Comparison of ENCODE assay signal across 1 cellular context in genomic region chr20:57409672-57410397, GRCh38.
TF ChIP-seq lines count a peak whose summit lies in the region.

No MANE protein-coding gene starts in this region.

TF ChIP-seq in K562, 482 proteins besides CTCF, POLR2A, EP300 and RAD21 (continued from another document):
- TF ChIP-seq BRD4 (IDR thresholded peaks at IDR 0.05) (0 out of 2 replicates have a peak, but pooled peaks have one; percentile 33), HCFC1 (IDR thresholded peaks at IDR 0.05; ENCODE audit: low read depth, low read length) (no peak), RUNX1 (IDR thresholded peaks at IDR 0.05; ENCODE audit: low read depth) (peak; percentile 90), CREM (IDR thresholded peaks at IDR 0.05; ENCODE audit: low read depth) (peak; percentile 67), NFE2 (IDR thresholded peaks at IDR 0.05; ENCODE audit: low read depth) (peak; percentile 66), SOX6 (IDR thresholded peaks at IDR 0.05) (peak; percentile 93), NCOA1 (IDR thresholded peaks at IDR 0.05; ENCODE audit: low read depth) (peak; percentile 82), ZNF398 (CRISPR knock-in tag; IDR thresholded peaks at IDR 0.05) (no peak), ZNF589 (CRISPR knock-in tag; IDR thresholded peaks at IDR 0.05; ENCODE audit: low read depth) (peak; percentile 93), CBX5 (IDR thresholded peaks at IDR 0.05; ENCODE audit: borderline replicate concordance, low read depth) (no peak), THAP7 (CRISPR knock-in tag; IDR thresholded peaks at IDR 0.05) (no peak), ZNF282 (CRISPR knock-in tag; IDR thresholded peaks at IDR 0.05) (no peak), ZNF76 (CRISPR knock-in tag; IDR thresholded peaks at IDR 0.05; ENCODE audit: borderline replicate concordance) (no peak), EP400 (IDR thresholded peaks at IDR 0.05) (peak; percentile 75), FOSL1 (tag; conservative IDR thresholded peaks at IDR 0.05) (peak; percentile 79), ZNF507 (tag; conservative IDR thresholded peaks at IDR 0.05) (no peak), ESRRA (IDR thresholded peaks at IDR 0.05; ENCODE audit: borderline replicate concordance, low read depth) (peak; percentile 77), ZNF695 (CRISPR knock-in tag; IDR thresholded peaks at IDR 0.05) (no peak), PURB (CRISPR knock-in tag; IDR thresholded peaks at IDR 0.05; ENCODE audit: low read depth) (no peak), CHD1 (IDR thresholded peaks at IDR 0.05; ENCODE audit: low read length) (peak; percentile 4), MEIS2 (IDR thresholded peaks at IDR 0.05; ENCODE audit: partially characterized antibody) (peak; percentile 90), ETV1 (tag; conservative IDR thresholded peaks at IDR 0.05; ENCODE audit: low read depth) (peak; percentile 57), CHAMP1 (IDR thresholded peaks at IDR 0.05) (no peak; the same call in 1 of the 2 replicates), NR2F6 (CRISPR knock-in tag; IDR thresholded peaks at IDR 0.05) (0 out of 2 replicates have a peak, but pooled peaks have one; percentile 10), ETV5 (CRISPR knock-in tag; IDR thresholded peaks at IDR 0.05; ENCODE audit: low read depth) (peak; percentile 74; the same call in 1 of the 2 replicates), GTF2F1 (IDR thresholded peaks at IDR 0.05; ENCODE audit: low read depth, low read length) (no peak), FOXP1 (CRISPR knock-in tag; IDR thresholded peaks at IDR 0.05) (0 out of 2 replicates have a peak, but pooled peaks have one; percentile 46), NEUROD1 (IDR thresholded peaks at IDR 0.05; ENCODE audit: borderline replicate concordance, low read depth, low read length, partially characterized antibody) (peak; percentile 80), TEAD1 (CRISPR knock-in tag; IDR thresholded peaks at IDR 0.05) (peak; percentile 48 to 84; a peak in 2 of 4 replicates), MCM7 (IDR thresholded peaks at IDR 0.05) (no peak), HDAC1 (IDR thresholded peaks at IDR 0.05) (peak in 1 of 2 experiments; percentile 87; a peak in 2 of 4 replicates), HDAC8 (tag; IDR thresholded peaks at IDR 0.05) (no peak), XRCC4 (IDR thresholded peaks at IDR 0.05; ENCODE audit: extremely low read depth, insufficient read depth, insufficient read length) (no peak), SMARCE1 (IDR thresholded peaks at IDR 0.05) (peak; percentile 94)
- TF ChIP-seq, protein P1, sequence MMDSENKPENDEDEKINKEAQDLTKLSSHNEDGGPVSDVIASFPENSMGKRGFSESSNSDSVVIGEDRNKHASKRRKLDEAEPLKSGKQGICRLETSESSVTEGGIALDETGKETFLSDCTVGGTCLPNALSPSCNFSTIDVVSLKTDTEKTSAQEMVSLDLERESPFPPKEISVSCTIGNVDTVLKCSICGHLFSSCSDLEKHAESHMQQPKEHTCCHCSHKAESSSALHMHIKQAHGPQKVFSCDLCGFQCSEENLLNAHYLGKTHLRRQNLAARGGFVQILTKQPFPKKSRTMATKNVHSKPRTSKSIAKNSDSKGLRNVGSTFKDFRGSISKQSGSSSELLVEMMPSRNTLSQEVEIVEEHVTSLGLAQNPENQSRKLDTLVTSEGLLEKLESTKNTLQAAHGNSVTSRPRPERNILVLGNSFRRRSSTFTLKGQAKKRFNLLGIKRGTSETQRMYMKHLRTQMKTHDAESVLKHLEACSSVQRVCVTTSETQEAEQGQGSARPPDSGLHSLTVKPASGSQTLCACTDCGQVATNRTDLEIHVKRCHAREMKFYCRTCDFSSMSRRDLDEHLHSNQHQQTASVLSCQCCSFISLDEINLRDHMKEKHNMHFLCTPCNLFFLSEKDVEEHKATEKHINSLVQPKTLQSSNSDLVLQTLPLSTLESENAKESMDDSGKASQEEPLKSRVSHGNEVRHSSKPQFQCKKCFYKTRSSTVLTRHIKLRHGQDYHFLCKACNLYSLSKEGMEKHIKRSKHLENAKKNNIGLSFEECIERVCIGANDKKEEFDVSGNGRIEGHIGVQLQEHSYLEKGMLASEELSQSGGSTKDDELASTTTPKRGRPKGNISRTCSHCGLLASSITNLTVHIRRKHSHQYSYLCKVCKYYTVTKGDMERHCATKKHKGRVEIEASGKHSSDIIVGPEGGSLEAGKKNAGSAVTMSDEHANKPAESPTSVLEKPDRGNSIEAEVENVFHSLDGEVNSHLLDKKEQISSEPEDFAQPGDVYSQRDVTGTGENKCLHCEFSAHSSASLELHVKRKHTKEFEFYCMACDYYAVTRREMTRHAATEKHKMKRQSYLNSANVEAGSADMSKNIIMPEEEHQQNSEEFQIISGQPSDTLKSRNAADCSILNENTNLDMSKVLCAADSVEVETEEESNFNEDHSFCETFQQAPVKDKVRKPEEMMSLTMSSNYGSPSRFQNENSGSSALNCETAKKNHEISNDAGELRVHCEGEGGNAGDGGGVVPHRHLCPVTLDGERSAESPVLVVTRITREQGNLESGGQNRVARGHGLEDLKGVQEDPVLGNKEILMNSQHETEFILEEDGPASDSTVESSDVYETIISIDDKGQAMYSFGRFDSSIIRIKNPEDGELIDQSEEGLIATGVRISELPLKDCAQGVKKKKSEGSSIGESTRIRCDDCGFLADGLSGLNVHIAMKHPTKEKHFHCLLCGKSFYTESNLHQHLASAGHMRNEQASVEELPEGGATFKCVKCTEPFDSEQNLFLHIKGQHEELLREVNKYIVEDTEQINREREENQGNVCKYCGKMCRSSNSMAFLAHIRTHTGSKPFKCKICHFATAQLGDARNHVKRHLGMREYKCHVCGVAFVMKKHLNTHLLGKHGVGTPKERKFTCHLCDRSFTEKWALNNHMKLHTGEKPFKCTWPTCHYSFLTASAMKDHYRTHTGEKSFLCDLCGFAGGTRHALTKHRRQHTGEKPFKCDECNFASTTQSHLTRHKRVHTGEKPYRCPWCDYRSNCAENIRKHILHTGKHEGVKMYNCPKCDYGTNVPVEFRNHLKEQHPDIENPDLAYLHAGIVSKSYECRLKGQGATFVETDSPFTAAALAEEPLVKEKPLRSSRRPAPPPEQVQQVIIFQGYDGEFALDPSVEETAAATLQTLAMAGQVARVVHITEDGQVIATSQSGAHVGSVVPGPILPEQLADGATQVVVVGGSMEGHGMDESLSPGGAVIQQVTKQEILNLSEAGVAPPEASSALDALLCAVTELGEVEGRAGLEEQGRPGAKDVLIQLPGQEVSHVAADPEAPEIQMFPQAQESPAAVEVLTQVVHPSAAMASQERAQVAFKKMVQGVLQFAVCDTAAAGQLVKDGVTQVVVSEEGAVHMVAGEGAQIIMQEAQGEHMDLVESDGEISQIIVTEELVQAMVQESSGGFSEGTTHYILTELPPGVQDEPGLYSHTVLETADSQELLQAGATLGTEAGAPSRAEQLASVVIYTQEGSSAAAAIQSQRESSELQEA (IDR thresholded peaks at IDR 0.05; ENCODE audit: low read depth): peak; percentile 65; the same call in 1 of the 2 replicates
- TF ChIP-seq, protein P2, sequence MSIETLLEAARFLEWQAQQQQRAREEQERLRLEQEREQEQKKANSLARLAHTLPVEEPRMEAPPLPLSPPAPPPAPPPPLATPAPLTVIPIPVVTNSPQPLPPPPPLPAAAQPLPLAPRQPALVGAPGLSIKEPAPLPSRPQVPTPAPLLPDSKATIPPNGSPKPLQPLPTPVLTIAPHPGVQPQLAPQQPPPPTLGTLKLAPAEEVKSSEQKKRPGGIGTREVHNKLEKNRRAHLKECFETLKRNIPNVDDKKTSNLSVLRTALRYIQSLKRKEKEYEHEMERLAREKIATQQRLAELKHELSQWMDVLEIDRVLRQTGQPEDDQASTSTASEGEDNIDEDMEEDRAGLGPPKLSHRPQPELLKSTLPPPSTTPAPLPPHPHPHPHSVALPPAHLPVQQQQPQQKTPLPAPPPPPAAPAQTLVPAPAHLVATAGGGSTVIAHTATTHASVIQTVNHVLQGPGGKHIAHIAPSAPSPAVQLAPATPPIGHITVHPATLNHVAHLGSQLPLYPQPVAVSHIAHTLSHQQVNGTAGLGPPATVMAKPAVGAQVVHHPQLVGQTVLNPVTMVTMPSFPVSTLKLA (conservative IDR thresholded peaks at IDR 0.05): peak; percentile 73 to 87
- TF ChIP-seq, protein P3, sequence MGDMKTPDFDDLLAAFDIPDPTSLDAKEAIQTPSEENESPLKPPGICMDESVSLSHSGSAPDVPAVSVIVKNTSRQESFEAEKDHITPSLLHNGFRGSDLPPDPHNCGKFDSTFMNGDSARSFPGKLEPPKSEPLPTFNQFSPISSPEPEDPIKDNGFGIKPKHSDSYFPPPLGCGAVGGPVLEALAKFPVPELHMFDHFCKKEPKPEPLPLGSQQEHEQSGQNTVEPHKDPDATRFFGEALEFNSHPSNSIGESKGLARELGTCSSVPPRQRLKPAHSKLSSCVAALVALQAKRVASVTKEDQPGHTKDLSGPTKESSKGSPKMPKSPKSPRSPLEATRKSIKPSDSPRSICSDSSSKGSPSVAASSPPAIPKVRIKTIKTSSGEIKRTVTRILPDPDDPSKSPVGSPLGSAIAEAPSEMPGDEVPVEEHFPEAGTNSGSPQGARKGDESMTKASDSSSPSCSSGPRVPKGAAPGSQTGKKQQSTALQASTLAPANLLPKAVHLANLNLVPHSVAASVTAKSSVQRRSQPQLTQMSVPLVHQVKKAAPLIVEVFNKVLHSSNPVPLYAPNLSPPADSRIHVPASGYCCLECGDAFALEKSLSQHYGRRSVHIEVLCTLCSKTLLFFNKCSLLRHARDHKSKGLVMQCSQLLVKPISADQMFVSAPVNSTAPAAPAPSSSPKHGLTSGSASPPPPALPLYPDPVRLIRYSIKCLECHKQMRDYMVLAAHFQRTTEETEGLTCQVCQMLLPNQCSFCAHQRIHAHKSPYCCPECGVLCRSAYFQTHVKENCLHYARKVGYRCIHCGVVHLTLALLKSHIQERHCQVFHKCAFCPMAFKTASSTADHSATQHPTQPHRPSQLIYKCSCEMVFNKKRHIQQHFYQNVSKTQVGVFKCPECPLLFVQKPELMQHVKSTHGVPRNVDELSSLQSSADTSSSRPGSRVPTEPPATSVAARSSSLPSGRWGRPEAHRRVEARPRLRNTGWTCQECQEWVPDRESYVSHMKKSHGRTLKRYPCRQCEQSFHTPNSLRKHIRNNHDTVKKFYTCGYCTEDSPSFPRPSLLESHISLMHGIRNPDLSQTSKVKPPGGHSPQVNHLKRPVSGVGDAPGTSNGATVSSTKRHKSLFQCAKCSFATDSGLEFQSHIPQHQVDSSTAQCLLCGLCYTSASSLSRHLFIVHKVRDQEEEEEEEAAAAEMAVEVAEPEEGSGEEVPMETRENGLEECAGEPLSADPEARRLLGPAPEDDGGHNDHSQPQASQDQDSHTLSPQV (IDR thresholded peaks at IDR 0.05): peak; percentile 71
